Comparison of ENCODE assay signal across 9 cellular contexts in the genomic region with DNA sequence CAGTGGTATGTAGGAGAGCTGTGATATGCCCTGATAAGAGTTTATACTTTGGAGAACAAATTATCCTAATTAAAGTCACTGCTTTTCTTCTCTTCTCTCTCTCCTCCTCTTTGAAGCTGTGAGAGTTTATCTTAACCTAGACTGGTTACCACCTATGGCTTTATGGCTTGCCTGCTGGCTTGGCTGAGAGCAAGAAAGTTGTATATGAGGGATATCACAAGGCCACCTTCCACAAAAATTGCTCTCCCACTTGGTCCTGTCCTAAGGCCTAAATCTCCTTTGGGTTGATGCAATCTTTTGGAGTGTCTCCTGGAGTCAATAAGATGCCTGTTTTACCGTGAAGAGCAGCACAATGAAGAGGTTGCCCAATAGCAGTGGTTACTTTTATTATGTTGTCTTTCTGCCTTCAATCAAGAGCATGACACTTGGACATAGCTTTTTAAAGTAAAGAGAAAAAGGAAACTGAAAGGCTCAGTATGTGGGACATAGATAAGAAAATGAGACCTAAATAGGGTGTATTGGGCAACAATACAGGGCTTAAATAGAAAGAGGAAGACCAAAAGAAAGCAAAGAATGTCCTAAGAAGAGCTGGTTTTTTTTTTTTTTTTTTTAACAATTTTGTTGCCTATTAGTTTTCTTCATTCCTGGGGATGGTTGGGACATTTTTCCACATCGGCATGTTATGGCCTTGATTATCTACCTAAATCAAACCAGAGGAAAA. TPM values are rescaled to one million over a fixed set of nuclear protein-coding genes. Genes with fewer than 3 reads are reported as not detected.
DNase-seq lines count a peak whose midpoint lies in the region; ATAC-seq and TF ChIP-seq lines count a peak whose summit lies in the region.
"Had no signal": no experiment of that assay in that cellular context is flagged by ENCODE, and none has a peak within 500 bp of the region (broad histone marks: within the 10 kb centered on the region; RNA-seq: fewer than 3 reads in every experiment).

No MANE protein-coding gene starts in this region.

- H3K4me3 ChIP-seq in fibroblast of pulmonary artery (replicated peaks; ENCODE audit: low read depth, low read length) (no peak overlapping the region), suprapubic skin (no peak overlapping the region)

- ATAC-seq in GM19467 (IDR thresholded peaks at IDR 0.05; ENCODE audit: unreplicated experiment) (peak; percentile 84), HG03571 (IDR thresholded peaks at IDR 0.05; ENCODE audit: unreplicated experiment) (peak; percentile 75)
- ATAC-seq in activated CD4-positive, CD25-positive, alpha-beta regulatory T cell treated with anti-CD3 and anti-CD28 coated beads, Interleukin-2, amount 50 U/mL, for 24 hours, result no peak

- no peaks in the 10 kb centered on the region for H3K36me3 ChIP-seq in suprapubic skin

- no peak for TF ChIP-seq EP300 in suprapubic skin (IDR thresholded peaks at IDR 0.05)

- DNase-seq in fibroblast of pulmonary artery (ENCODE audit: low read depth), result peak; percentile 5
- no peak for DNase-seq in suprapubic skin (ENCODE audit: low spot score in 2 of 2)
- no peak for DNase-seq in DMS114 treated with DMSO at 0.1 percent for 48 hours (lab: John Stamatoyannopoulos, UW; ENCODE audit: unreplicated experiment)
- DNase-seq in NCI-H510A (lab: John Stamatoyannopoulos, UW), result no peak
- DNase-seq in glomerular visceral epithelial cell (ENCODE audit: extremely low spot score), result no peak
- DNase-seq: dermis blood vessel endothelial cell had no signal

- 21% methylated on average over 2 of the region's 2 CpGs for WGBS in suprapubic skin

- no peaks in the 10 kb centered on the region for H3K27me3 ChIP-seq in suprapubic skin

- TF ChIP-seq CTCF in fibroblast of pulmonary artery (IDR thresholded peaks at IDR 0.05; ENCODE audit: low read length, missing control alignments) (no peak), suprapubic skin (IDR thresholded peaks at IDR 0.05) (no peak)

- peaks cover 14% of the 10 kb centered on the region for H3K4me1 ChIP-seq in suprapubic skin

- H3K27ac ChIP-seq in suprapubic skin, result peak overlapping the region; percentile 56

- TF ChIP-seq POLR2A in suprapubic skin (IDR thresholded peaks at IDR 0.05), result no peak

- no peaks in the 10 kb centered on the region for H3K9me3 ChIP-seq in suprapubic skin

RNA-seq across cellular contexts. Expression of a gene that starts 9.2 kb away (rescaled TPM):
- total RNA-seq in suprapubic skin, result 10 to 100 TPM in 2 of 4 donors, 1 to 10 TPM in 2; 5.1 to 15.3 (median 8.9) TPM

Comparison
In these comparisons a context has a peak if more than half of its experiments do, and no peak if none do; other contexts are left out.
1. ATAC-seq: peak in GM19467 (single experiment) and HG03571 (single experiment); none in activated CD4-positive, CD25-positive, alpha-beta regulatory T cell treated with anti-CD3 and anti-CD28 coated beads, Interleukin-2, amount 50 U/mL, for 24 hours (0 of 2).